Comparison of ENCODE assay signal across 8 cellular contexts in the genomic region with DNA sequence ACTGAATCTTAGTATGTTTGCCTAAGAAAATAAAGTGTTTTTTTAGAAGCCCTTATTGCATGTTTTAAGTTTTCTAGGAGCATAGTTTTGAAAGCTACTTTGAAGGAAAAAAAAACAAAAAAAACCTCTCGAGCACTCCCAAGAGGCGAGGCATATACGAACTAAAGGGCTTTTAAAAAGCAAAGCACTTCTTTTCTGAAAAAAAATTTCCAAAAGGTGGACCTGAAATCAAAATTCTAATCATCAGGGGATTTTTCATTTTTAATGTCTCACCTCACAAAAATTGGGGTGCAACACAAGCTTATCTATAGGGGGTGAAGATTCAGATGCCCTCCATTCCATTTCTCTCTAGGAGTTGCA. TPM values are rescaled to one million over a fixed set of nuclear protein-coding genes. Genes with fewer than 3 reads are reported as not detected.
DNase-seq lines count a peak whose midpoint lies in the region; ATAC-seq, FAIRE-seq and TF ChIP-seq lines count a peak whose summit lies in the region.

No MANE protein-coding gene starts in this region.

- H3K4me1 ChIP-seq in BLaER1 (peaks cover 30% of the 10 kb centered on the region), mucosa of rectum (ENCODE audit: control insufficient read depth in 2 of 2, insufficient read depth in 2 of 2, low read length in 2 of 2) (peaks cover 5 to 8% of the 10 kb centered on the region in 2 donors)

- ATAC-seq in HG03521 (IDR thresholded peaks at IDR 0.05; ENCODE audit: unreplicated experiment), result peak; percentile 1
- ATAC-seq in GM21360 (IDR thresholded peaks at IDR 0.05; ENCODE audit: unreplicated experiment), result no peak

- H3K27ac ChIP-seq in BLaER1 (peak overlapping the region; percentile 92), mucosa of rectum (ENCODE audit: low read depth in 2 of 2, low read length in 2 of 2) (peak overlapping the region; percentile 95 to 96)

- H3K4me2 ChIP-seq in BLaER1, result peak overlapping the region; percentile 62

- peak overlapping the region; percentile 88 for H3K4me3 ChIP-seq in BLaER1
- peak overlapping the region; percentile 76 for H3K4me3 ChIP-seq in bronchial epithelial cell (ENCODE audit: low read depth, low read length)
- H3K4me3 ChIP-seq in mucosa of rectum (ENCODE audit: low read length in 2 of 2), result peak overlapping the region; percentile 90 to 93

- no peaks in the 10 kb centered on the region for H3K27me3 ChIP-seq in BLaER1
- H3K27me3 ChIP-seq in bronchial epithelial cell (ENCODE audit: control insufficient read depth, insufficient read depth, low read length), result no peaks in the 10 kb centered on the region
- H3K27me3 ChIP-seq in mucosa of rectum (ENCODE audit: control insufficient read depth in 2 of 2, insufficient read depth in 2 of 2, low read length in 2 of 2), result no peaks in the 10 kb centered on the region

- H4K20me1 ChIP-seq in BLaER1, result peaks cover 6% of the 10 kb centered on the region; the same call in 1 of the 2 replicates

- no peak for TF ChIP-seq CTCF in bronchial epithelial cell (IDR thresholded peaks at IDR 0.05; ENCODE audit: insufficient read depth, low read length, severe bottlenecking)

- H3K9me3 ChIP-seq in BLaER1 (no peaks in the 10 kb centered on the region), mucosa of rectum (ENCODE audit: control insufficient read depth in 2 of 2, low read length in 2 of 2) (no peaks in the 10 kb centered on the region)

- DNase-seq in bronchial epithelial cell (ENCODE audit: low read depth) (no peak), NCI-H1436 (lab: John Stamatoyannopoulos, UW) (no peak), COLO829 (ENCODE audit: low spot score) (no peak), RKO (ENCODE audit: low spot score) (no peak)

- H3K36me3 ChIP-seq in BLaER1 (peaks cover 31% of the 10 kb centered on the region), bronchial epithelial cell (ENCODE audit: control insufficient read depth, insufficient read depth, low read length) (peaks cover 2% of the 10 kb centered on the region), mucosa of rectum (ENCODE audit: control insufficient read depth in 2 of 2, insufficient read depth in 2 of 2, low read length in 2 of 2) (peaks cover 0 to 4% of the 10 kb centered on the region in 2 donors)

- FAIRE-seq in bronchial epithelial cell (lab: Jason Lieb, UNC), result no peak

- H3K9ac ChIP-seq in BLaER1, result peak overlapping the region; percentile 92
- H3K9ac ChIP-seq in mucosa of rectum (ENCODE audit: low read depth in 1 of 2, low read length in 2 of 2), result peak overlapping the region; percentile 94

RNA-seq across cellular contexts. Expression of a gene that starts 0.6 kb away (rescaled TPM):
- total RNA-seq in bronchial epithelial cell, result 4.5 and 4.7 TPM in 2 replicates

RNA-seq across cellular contexts. Expression of a gene that starts 0.7 kb away (rescaled TPM):
- 4.7 and 5.1 TPM in 2 replicates for total RNA-seq in bronchial epithelial cell
